In genomic region chr7:129066290-129067131, GRCh38 we compare ENCODE assay signal across 11 cellular contexts. TPM values are rescaled to one million over a fixed set of nuclear protein-coding genes. Genes with fewer than 3 reads are reported as not detected.
A peak's percentile ranks its signal among the peaks of the same experiment; 100 is the strongest.
DNase-seq lines count a peak whose midpoint lies in the region; ATAC-seq and TF ChIP-seq lines count a peak whose summit lies in the region.
"Had no signal": no experiment of that assay in that cellular context is flagged by ENCODE, and none has a peak within 500 bp of the region (broad histone marks: within the 10 kb centered on the region; RNA-seq: fewer than 3 reads in every experiment).

No MANE protein-coding gene starts in this region.

- no peaks in the 10 kb centered on the region for H3K79me2 ChIP-seq in PC-3 (ENCODE audit: low read length)

- DNase-seq in NCI-H2171 treated with DMSO at 0.1 percent for 48 hours (lab: John Stamatoyannopoulos, UW) (peak; percentile 3), NCI-H2171 (lab: John Stamatoyannopoulos, UW) (no peak), PC-3 (peak; percentile 70), fibroblast of gingiva (ENCODE audit: low read depth) (peak; percentile 62), renal cortical epithelial cell (ENCODE audit: low read depth) (peak; percentile 78), mesothelial cell of epicardium (ENCODE audit: low spot score in 2 of 2, unreplicated experiment in 2 of 2) (no peak), NCI-H446 (lab: John Stamatoyannopoulos, UW) (no peak), cardiac septum (ENCODE audit: low spot score) (no peak)
- DNase-seq: activated CD4-positive, alpha-beta T cell treated with anti-CD3 and anti-CD28 coated beads for 1 hour; NCI-H510A; stimulated activated CD4-positive, alpha-beta T cell treated with anti-CD3 and anti-CD28 coated beads, Interleukin-1b, Interleukin-23, amount 100 ng/mL, for 48 hours had no signal

- CTCF ChIA-PET in PC-3 (lab: Charles Lee) = interaction anchor here (1.3 kb wide), 1 partner anchor 25 kb away, joined by 3 read pairs; no protein-coding TSS in a partner anchor

- no peak overlapping the region for H3K4me3 Mint-ChIP-seq in mesothelial cell of epicardium

- POLR2A ChIA-PET in PC-3 (lab: Charles Lee; ENCODE audit: unreplicated experiment) = interaction anchor here (0.6 to 0.7 kb wide), 3 partner anchors 12 to 159 kb away, joined by 3 to 4 read pairs (median 3); partner anchors contain the start of gene AHCYL2

- peaks cover 11% of the 10 kb centered on the region for H3K4me1 ChIP-seq in PC-3 (ENCODE audit: insufficient read depth, low read length)

- intact Hi-C loops in PC-3 (cut with micrococcal nuclease) = no loop called here
- intact Hi-C loops in cardiac septum (cut with DNase I) = no loop called here

- ATAC-seq in PC-3 = peak; percentile 82

- H3K36me3 ChIP-seq in PC-3 (ENCODE audit: low read depth, low read length) = no peaks in the 10 kb centered on the region

- no peak overlapping the region for H3K27ac Mint-ChIP-seq in mesothelial cell of epicardium

- H3K4me3 ChIP-seq in PC-3 (ENCODE audit: low read length) = no peak overlapping the region

- H3K4me2 ChIP-seq in PC-3 (ENCODE audit: low read length) = peak overlapping the region; percentile 42; the same call in 1 of the 2 replicates

- H3K36me3 Mint-ChIP-seq in mesothelial cell of epicardium = no peaks in the 10 kb centered on the region

- H3K27me3 ChIP-seq in PC-3 (ENCODE audit: low read length) = no peaks in the 10 kb centered on the region; the same call in 1 of the 2 replicates

- H4K20me1 ChIP-seq in PC-3 (ENCODE audit: low read length) = no peaks in the 10 kb centered on the region

- H3K9me2 ChIP-seq in PC-3 (replicated peaks; ENCODE audit: low read length) = no peaks in the 10 kb centered on the region

- peaks cover 11% of the 10 kb centered on the region for H3K4me1 Mint-ChIP-seq in mesothelial cell of epicardium

- peaks cover 8% of the 10 kb centered on the region for H3K27me3 Mint-ChIP-seq in mesothelial cell of epicardium (ENCODE audit: low read depth)

- TF ChIP-seq CTCF in PC-3 (conservative IDR thresholded peaks at IDR 0.05; ENCODE audit: low read depth, low read length) = no peak
- no peak for TF ChIP-seq CTCF in mesothelial cell of epicardium (IDR thresholded peaks at IDR 0.05; ENCODE audit: unreplicated experiment)

- BruUV-seq in PC-3 (replicated peaks; lab: Mats Ljungman, UMichigan) = no TSS peak

- no peaks in the 10 kb centered on the region for H3K9me3 Mint-ChIP-seq in mesothelial cell of epicardium

- no peaks in the 10 kb centered on the region for H3K9me3 ChIP-seq in PC-3 (ENCODE audit: low read length)

- no peak overlapping the region for H3K9ac ChIP-seq in PC-3 (ENCODE audit: low read length)

- 0 out of 2 replicates have a peak overlapping the region, but pooled peaks have one; percentile 40 for H2AFZ ChIP-seq in PC-3 (ENCODE audit: low read length)

- peak overlapping the region; percentile 31 for H3K27ac ChIP-seq in PC-3 (ENCODE audit: low read length)

- no peaks in the 10 kb centered on the region for H3F3A ChIP-seq in PC-3 (ENCODE audit: low read length, unreplicated experiment)

RNA-seq across cellular contexts. Expression of gene TNPO3, which starts 11.6 kb away (rescaled TPM):
- 55.9 and 57.3 TPM in 2 replicates for total RNA-seq in PC-3 (2014; rRNA removed)
- 74.5 and 103 TPM in 2 replicates for total RNA-seq in renal cortical epithelial cell
- 37.7 to 40.2 TPM (median 40.2 TPM) in 3 replicates for total RNA-seq in mesothelial cell of epicardium
- 27.7 TPM for total RNA-seq in cardiac septum

Comparison
In these comparisons a context has a peak if more than half of its experiments do, and no peak if none do; other contexts are left out.
1. DNase-seq: peak in NCI-H2171 treated with DMSO at 0.1 percent for 48 hours (single experiment), PC-3 (single experiment), fibroblast of gingiva (single experiment) and renal cortical epithelial cell (single experiment); none in NCI-H2171 (single experiment), mesothelial cell of epicardium (0 of 2), NCI-H446 (0 of 2) and cardiac septum (single experiment).